In genomic region chr11:125468852-125469251, GRCh38 we compare ENCODE assay signal across 21 cellular contexts.
"Had no signal": no experiment of that assay in that cellular context is flagged by ENCODE, and none has a peak within 500 bp of the region (broad histone marks: within the 10 kb centered on the region; RNA-seq: fewer than 3 reads in every experiment).

No MANE protein-coding gene starts in this region.

- H3K4me1 ChIP-seq: heart right ventricle, left ventricle myocardium inferior, lower lobe of right lung, right atrium auricular region, suprapubic skin, upper lobe of right lung, vagina had no signal

- H3K27me3 ChIP-seq: esophagus muscularis mucosa, heart right ventricle, right atrium auricular region, suprapubic skin, tibial nerve, upper lobe of right lung, vagina had no signal

- H3K4me3 Mint-ChIP-seq: effector memory CD8-positive, alpha-beta T cell; memory B cell; mesothelial cell of epicardium; natural killer cell; neural crest cell had no signal

- H3K4me3 ChIP-seq: esophagus muscularis mucosa, heart right ventricle, left ventricle myocardium inferior, lower lobe of right lung, right atrium auricular region, smooth muscle cell, suprapubic skin, tibial nerve, upper lobe of right lung, vagina had no signal

- H3K9me3 Mint-ChIP-seq: effector memory CD8-positive, alpha-beta T cell; memory B cell; mesothelial cell of epicardium; natural killer cell; neural crest cell had no signal

- ATAC-seq: effector memory CD8-positive, alpha-beta T cell; heart right ventricle; lower lobe of right lung; natural killer cell; upper lobe of right lung had no signal

- H3K36me3 Mint-ChIP-seq: memory B cell, mesothelial cell of epicardium, natural killer cell had no signal

- H3K4me1 Mint-ChIP-seq: memory B cell, mesothelial cell of epicardium had no signal

- H3K27ac ChIP-seq: epithelial cell of prostate, esophagus muscularis mucosa, heart right ventricle, left ventricle myocardium inferior, lower lobe of right lung, right atrium auricular region, suprapubic skin, tibial nerve, upper lobe of right lung, vagina had no signal

- H3K9me3 ChIP-seq: esophagus muscularis mucosa, heart right ventricle, left ventricle myocardium inferior, lower lobe of right lung, right atrium auricular region, suprapubic skin, tibial nerve, upper lobe of right lung, vagina had no signal

- DNase-seq: effector memory CD8-positive, alpha-beta T cell; heart right ventricle; hypothalamus; left cardiac atrium; left ventricle myocardium inferior; lower lobe of right lung; natural killer cell; posterior cingulate gyrus; stimulated activated CD4-positive, alpha-beta T cell treated with anti-CD3 and anti-CD28 coated beads, Interleukin-2, amount 100 ng/mL, for 48 hours; stimulated activated naive CD4-positive, alpha-beta T cell treated with Interleukin-2 at 50 U/mL for 16 hours; upper lobe of right lung had no signal

- H3K27ac Mint-ChIP-seq: effector memory CD8-positive, alpha-beta T cell; memory B cell; mesothelial cell of epicardium; natural killer cell had no signal

- H3K36me3 ChIP-seq: heart right ventricle, left ventricle myocardium inferior, lower lobe of right lung, right atrium auricular region, suprapubic skin, upper lobe of right lung, vagina had no signal
